31 cellular contexts compared by ENCODE assay signal in genomic region chr10:118642228-118642627, GRCh38. TPM values are rescaled to one million over a fixed set of nuclear protein-coding genes. Genes with fewer than 3 reads are reported as not detected.
"Had no signal": no experiment of that assay in that cellular context is flagged by ENCODE, and none has a peak within 500 bp of the region (broad histone marks: within the 10 kb centered on the region; RNA-seq: fewer than 3 reads in every experiment).

No MANE protein-coding gene starts in this region.

- H3K36me3 Mint-ChIP-seq: mesothelial cell of epicardium had no signal

- H3K27ac Mint-ChIP-seq: dendritic cell treated with granulocyte-macrophage colony-stimulating factor and Interleukin-4, amounts not matched to agents 40 ng/mL and 50 ng/mL, for 4 days; effector memory CD8-positive, alpha-beta T cell; endodermal cell; mesothelial cell of epicardium had no signal

- H3K4me3 ChIP-seq: colonic mucosa, esophagus squamous epithelium, gastrocnemius medialis, heart right ventricle, left lung, lower lobe of right lung, mucosa of descending colon had no signal

- H3K9me3 Mint-ChIP-seq: effector memory CD8-positive, alpha-beta T cell had no signal

- H3K4me1 ChIP-seq: colonic mucosa, esophagus squamous epithelium, gastrocnemius medialis, heart right ventricle, left lung, lower lobe of right lung had no signal

- H3K27ac ChIP-seq: colonic mucosa, epithelial cell of prostate, esophagus squamous epithelium, gastrocnemius medialis, heart right ventricle, left lung, lower lobe of right lung had no signal

- H3K27me3 ChIP-seq: colonic mucosa, gastrocnemius medialis, left lung had no signal

- H3K36me3 ChIP-seq: colonic mucosa, esophagus squamous epithelium, gastrocnemius medialis, heart right ventricle, left lung, lower lobe of right lung had no signal

- ATAC-seq: effector memory CD8-positive, alpha-beta T cell; esophagus mucosa; gastrocnemius medialis; heart right ventricle; left cardiac atrium; left lung; left ventricle myocardium superior; lower lobe of right lung; mucosa of descending colon had no signal

- H3K9me3 ChIP-seq: colonic mucosa, gastrocnemius medialis, lower lobe of right lung had no signal

- H3K4me1 Mint-ChIP-seq: mesothelial cell of epicardium had no signal

- DNase-seq: colonic mucosa; cortex of kidney; effector CD8-positive, alpha-beta T cell; effector memory CD8-positive, alpha-beta T cell; endodermal cell; erythroblast; esophagus squamous epithelium; foreskin fibroblast; foreskin melanocyte; gastrocnemius medialis; glutamatergic neuron; head of caudate nucleus; heart right ventricle; hippocampal formation; left cardiac atrium; left lung; left ventricle myocardium superior; lower lobe of right lung; mesenchymal stem cell; mucosa of descending colon had no signal

- H3K4me3 Mint-ChIP-seq: dendritic cell treated with granulocyte-macrophage colony-stimulating factor and Interleukin-4, amounts not matched to agents 40 ng/mL and 50 ng/mL, for 4 days; effector memory CD8-positive, alpha-beta T cell; endodermal cell; mesothelial cell of epicardium had no signal

RNA-seq across cellular contexts. Expression of gene PRLHR, which starts 46.8 kb away (rescaled TPM):
- total RNA-seq: colonic mucosa, dermis microvascular lymphatic vessel endothelial cell, endodermal cell, esophagus mucosa, esophagus squamous epithelium, gastrocnemius medialis, glomerular endothelial cell, heart right ventricle, kidney epithelial cell, left cardiac atrium, left lung, left ventricle myocardium superior, lower leg skin, lower lobe of right lung, lung microvascular endothelial cell, mesenteric fat pad, mesothelial cell of epicardium, mucosa of descending colon, myocyte had no signal
